Comparison of ENCODE assay signal across 9 cellular contexts in genomic region chr16:85479972-85480726, GRCh38.
DNase-seq lines count a peak whose midpoint lies in the region; ATAC-seq, FAIRE-seq and TF ChIP-seq lines count a peak whose summit lies in the region.
"Had no signal": no experiment of that assay in that cellular context is flagged by ENCODE, and none has a peak within 500 bp of the region (broad histone marks: within the 10 kb centered on the region; RNA-seq: fewer than 3 reads in every experiment).

No MANE protein-coding gene starts in this region.

- ATAC-seq in HG03571 (IDR thresholded peaks at IDR 0.05; ENCODE audit: unreplicated experiment): no peak

- no peaks in the 10 kb centered on the region for H4K20me1 ChIP-seq in OCI-LY3 (ENCODE audit: insufficient read depth, low read length)

- peaks cover 13% of the 10 kb centered on the region for H3K4me1 ChIP-seq in OCI-LY3 (ENCODE audit: low read length)
- H3K4me1 ChIP-seq in kidney (ENCODE audit: control insufficient read depth in 1 of 2, insufficient read depth in 1 of 2, low read depth in 1 of 2, low read length in 2 of 2): peaks cover 0 to 2% of the 10 kb centered on the region in 2 donors

- H2AFZ ChIP-seq in OCI-LY3 (ENCODE audit: low read depth, low read length): no peak overlapping the region

- TF ChIP-seq CTCF in GM12875 (IDR thresholded peaks at IDR 0.05; ENCODE audit: borderline replicate concordance, insufficient read depth, low read depth, low read length) (peak; percentile 73), OCI-LY3 (IDR thresholded peaks at IDR 0.05; ENCODE audit: low read depth, low read length) (peak; percentile 62), kidney (IDR thresholded peaks at IDR 0.05; ENCODE audit: borderline replicate concordance, extremely low read depth, insufficient read depth) (peak; percentile 14)

- H3K9me3 ChIP-seq in OCI-LY3 (ENCODE audit: insufficient read depth, low read length) (no peaks in the 10 kb centered on the region), kidney (ENCODE audit: control insufficient read depth in 1 of 2, low read length in 2 of 2) (no peaks in the 10 kb centered on the region)

- H3K36me3 ChIP-seq in OCI-LY3 (replicated peaks; ENCODE audit: low read depth, low read length) (no peaks in the 10 kb centered on the region), kidney (ENCODE audit: control insufficient read depth in 1 of 2, insufficient read depth in 2 of 2, low read length in 2 of 2) (no peaks in the 10 kb centered on the region)

- H3K27ac ChIP-seq in OCI-LY3 (ENCODE audit: low read length) (no peak overlapping the region), kidney (ENCODE audit: low read depth in 2 of 2, low read length in 2 of 2) (no peak overlapping the region)

- H3K4me3 ChIP-seq in GM12875 (ENCODE audit: low read depth, low read length): no peak overlapping the region
- peak overlapping the region; percentile 30; the same call in 1 of the 2 replicates for H3K4me3 ChIP-seq in OCI-LY3 (ENCODE audit: low read length)
- no peak overlapping the region for H3K4me3 ChIP-seq in kidney (ENCODE audit: low read length in 2 of 2)

- H3K27me3 ChIP-seq in OCI-LY3 (ENCODE audit: low read depth, low read length): peaks cover 19% of the 10 kb centered on the region

- H3K9ac ChIP-seq in OCI-LY3 (ENCODE audit: low read length) (no peak overlapping the region), kidney (ENCODE audit: low read length in 2 of 2) (no peak overlapping the region)

- intact Hi-C loops in kidney (cut with DNase I): no loop called here

- FAIRE-seq in kidney (lab: Jason Lieb, UNC): no peak

- H3K4me2 ChIP-seq in OCI-LY3 (ENCODE audit: low read length): peak overlapping the region; percentile 49

- peak; percentile 57 for DNase-seq in ACHN
- no peak for DNase-seq in kidney
- DNase-seq in superior temporal gyrus (ENCODE audit: extremely low spot score): no peak
- no peak for DNase-seq in activated CD4-positive, alpha-beta T cell treated with anti-CD3 and anti-CD28 coated beads for 4 hours
- DNase-seq in NCI-H1930 (lab: John Stamatoyannopoulos, UW): no peak
- DNase-seq: activated CD4-positive, alpha-beta T cell treated with anti-CD3 and anti-CD28 coated beads, Interleukin-2, amount 50 U/mL, for 1 hour had no signal

- in situ Hi-C loops in ACHN (cut with HindIII; ENCODE audit: low pct_ligation_motif_present, low pct_unique_long_range_greater_than_20kb, low sequenced_read_pairs): no loop called here

- H3K79me2 ChIP-seq in OCI-LY3 (ENCODE audit: low read length): no peaks in the 10 kb centered on the region

Comparison
In these comparisons a context has a peak if more than half of its experiments do, and no peak if none do; other contexts are left out.
1. CTCF ChIP-seq: peak in every context shown above with its lines; median percentile 73 in GM12875; 62 in OCI-LY3; 14 in kidney.